Comparison of ENCODE assay signal across 8 cellular contexts in genomic region chr10:49592726-49593563, GRCh38. TPM values are rescaled to one million over a fixed set of nuclear protein-coding genes. Genes with fewer than 3 reads are reported as not detected.
DNase-seq lines count a peak whose midpoint lies in the region; ATAC-seq, FAIRE-seq and TF ChIP-seq lines count a peak whose summit lies in the region.

No MANE protein-coding gene starts in this region.

- H3K36me3 ChIP-seq in MM.1S (replicated peaks; ENCODE audit: insufficient read depth, low read length), result no peaks in the 10 kb centered on the region

- TF ChIP-seq CTCF in MM.1S (IDR thresholded peaks at IDR 0.05; ENCODE audit: low read length), result peak; percentile 91
- TF ChIP-seq CTCF in MCF 10A (IDR thresholded peaks at IDR 0.05; ENCODE audit: unreplicated experiment), result peak; percentile 84

- H3K27ac ChIP-seq in MM.1S (ENCODE audit: low read length), result no peak overlapping the region

- no peak overlapping the region for H3K27ac Mint-ChIP-seq in MCF 10A (ENCODE audit: low read depth, unreplicated experiment)

- peak; percentile 89 for DNase-seq in DMS53 (lab: John Stamatoyannopoulos, UW)
- peak; percentile 62 for DNase-seq in MM.1S
- peak; percentile 46 for DNase-seq in UCSD-AML1 (lab: John Stamatoyannopoulos, UW; ENCODE audit: unreplicated experiment)
- peak; percentile 73 for DNase-seq in MCF 10A (ENCODE audit: unreplicated experiment)
- peak; percentile 52 for DNase-seq in stimulated activated CD4-positive, alpha-beta T cell treated with anti-CD3 and anti-CD28 coated beads, Interleukin-1b, Interleukin-23, amount 100 ng/mL, for 48 hours

- H3F3A ChIP-seq in MM.1S (ENCODE audit: insufficient read depth, low read length), result no peaks in the 10 kb centered on the region

- H3K9me2 ChIP-seq in MM.1S (replicated peaks; ENCODE audit: insufficient read depth, low read length), result no peaks in the 10 kb centered on the region

- 0 out of 2 replicates have a peak overlapping the region, but pooled peaks have one; percentile 4 for H3K4me2 ChIP-seq in MM.1S (ENCODE audit: low read depth, low read length)

- H3K4me3 ChIP-seq in MM.1S (ENCODE audit: low read length), result no peak overlapping the region

- H3K27me3 ChIP-seq in MM.1S (replicated peaks; ENCODE audit: insufficient read depth, low read length), result no peaks in the 10 kb centered on the region

- H2AFZ ChIP-seq in MM.1S (ENCODE audit: low read length), result no peak overlapping the region

- no peaks in the 10 kb centered on the region for H3K79me2 ChIP-seq in MM.1S (ENCODE audit: low read length)

- H3K4me1 Mint-ChIP-seq in MCF 10A (ENCODE audit: insufficient read depth, unreplicated experiment), result peaks cover 6% of the 10 kb centered on the region

- no peaks in the 10 kb centered on the region for H3K36me3 Mint-ChIP-seq in MCF 10A (ENCODE audit: insufficient read depth, unreplicated experiment)

- ATAC-seq in GM21390 (IDR thresholded peaks at IDR 0.05; ENCODE audit: unreplicated experiment) (peak; percentile 79), HG03139 (IDR thresholded peaks at IDR 0.05; ENCODE audit: unreplicated experiment) (no peak)

- H3K27me3 Mint-ChIP-seq in MCF 10A (ENCODE audit: insufficient read depth, unreplicated experiment), result no peaks in the 10 kb centered on the region

- POLR2A ChIA-PET in MCF 10A (lab: Yijun Ruan, JAX), result interaction anchor here (0.8 to 1.8 kb wide), 5 partner anchors 25 to 349 kb away, joined by 3 to 6 read pairs (median 5); partner anchors contain the start of genes ERCC6, PARG and TIMM23B

- no peaks in the 10 kb centered on the region for H3K4me1 ChIP-seq in MM.1S (ENCODE audit: low read length)

- no peak overlapping the region for H3K4me3 Mint-ChIP-seq in MCF 10A (ENCODE audit: unreplicated experiment)

- H4K20me1 ChIP-seq in MM.1S (ENCODE audit: insufficient read depth, low read length), result no peaks in the 10 kb centered on the region

- FAIRE-seq in islet of Langerhans (lab: Jason Lieb, UNC), result peak; percentile 9

- CTCF ChIA-PET in MCF 10A (lab: Yijun Ruan, JAX), result interaction anchor here (0.6 to 5.3 kb wide), 39 partner anchors 9 to 1193 kb away, joined by 3 to 52 read pairs (median 4); partner anchors contain the start of genes CHAT and ERCC6

- H3K9ac ChIP-seq in MM.1S (ENCODE audit: low read length), result no peak overlapping the region

- no peaks in the 10 kb centered on the region for H3K9me3 ChIP-seq in MM.1S (replicated peaks; ENCODE audit: insufficient read depth, low read length)

- H3K9me3 Mint-ChIP-seq in MCF 10A (ENCODE audit: unreplicated experiment), result no peaks in the 10 kb centered on the region

- no TSS peak for BruUV-seq in MCF 10A (replicated peaks; lab: Mats Ljungman, UMichigan)

- intact Hi-C loops in MCF 10A (cut with micrococcal nuclease), result loop anchor here (1.0 kb wide), 1 partner anchor 58 kb away; no protein-coding TSS in a partner anchor

RNA-seq across cellular contexts. Expression of gene SLC18A3, which starts 17.2 kb away (rescaled TPM):
- total RNA-seq in MCF 10A (2022), result not detected in 2 replicates

RNA-seq across cellular contexts. Expression of gene CHAT, which starts 20.9 kb away (rescaled TPM):
- total RNA-seq in MCF 10A (2022), result not detected in 2 replicates

RNA-seq across cellular contexts. Expression of gene ERCC6, which starts 54.0 kb away (rescaled TPM):
- total RNA-seq in MCF 10A (2022), result 54.0 and 64.4 TPM in 2 replicates
